In the genomic region with DNA sequence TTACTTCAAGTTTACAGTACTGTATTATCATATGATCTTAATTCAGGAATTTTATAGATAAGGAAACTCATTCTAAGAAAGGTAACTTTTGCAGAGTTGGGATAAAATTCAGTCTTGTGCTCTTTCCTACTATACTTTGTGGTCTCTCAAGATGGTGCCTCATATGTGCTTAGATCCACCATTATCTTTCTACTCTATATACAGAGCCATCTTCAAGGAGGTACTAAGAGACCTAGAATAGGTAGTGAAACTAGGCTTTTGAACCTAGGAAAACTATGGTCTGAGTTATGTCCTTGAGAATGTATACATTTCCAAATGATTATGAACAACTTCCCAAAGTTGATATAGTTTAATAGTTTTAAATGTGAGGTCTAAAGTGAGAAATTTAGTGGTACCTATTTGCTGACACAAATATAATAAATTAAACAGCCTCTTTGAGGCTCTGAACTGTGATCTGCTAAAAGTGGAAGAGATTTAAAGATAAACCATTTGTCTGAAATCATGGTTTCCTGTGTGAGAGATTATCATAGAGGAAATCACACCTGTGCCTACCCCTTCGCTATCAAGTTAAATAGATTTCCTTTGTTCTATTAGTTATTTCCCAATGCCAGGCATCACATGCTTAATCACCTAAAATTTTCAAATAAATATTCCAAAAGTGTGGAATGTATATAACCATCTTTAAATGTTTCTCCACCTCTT, we compare ENCODE assay signal across 18 cellular contexts. TPM values are rescaled to one million over a fixed set of nuclear protein-coding genes. Genes with fewer than 3 reads are reported as not detected.
DNase-seq lines count a peak whose midpoint lies in the region; ATAC-seq lines count a peak whose summit lies in the region.
"Had no signal": no experiment of that assay in that cellular context is flagged by ENCODE, and none has a peak within 500 bp of the region (broad histone marks: within the 10 kb centered on the region; RNA-seq: fewer than 3 reads in every experiment).

No MANE protein-coding gene starts in this region.

- H3K4me3 Mint-ChIP-seq in activated T-cell treated with anti-CD3 and anti-CD28 coated beads, Interleukin-2, amount 50 U/mL, for 24 hours: no peak overlapping the region
- peak overlapping the region; percentile 20 to 65 (median 50) for H3K4me3 Mint-ChIP-seq in CD8-positive, alpha-beta memory T cell
- peak overlapping the region; percentile 28 for H3K4me3 Mint-ChIP-seq in T-helper 1 cell treated with Interleukin-12 subunit alpha and Interleukin-12 subunit beta and Interleukin-4 antibody, amounts not matched to agents 30 μg/mL and 1 μg/mL, for 36 hours
- H3K4me3 Mint-ChIP-seq in naive thymus-derived CD4-positive, alpha-beta T cell: peak overlapping the region in 8 of 10 donors; percentile 1 to 76 (median 48)
- H3K4me3 Mint-ChIP-seq: CD14-positive monocyte had no signal

- H3K9ac ChIP-seq in GM23248: no peak overlapping the region

- intact Hi-C loops in naive thymus-derived CD4-positive, alpha-beta T cell (cut with micrococcal nuclease): loop anchor here (2.0 to 5.0 kb wide), 2 partner anchors 27 to 71 kb away; a partner anchor contains a TSS

- H3F3A ChIP-seq in GM23248 (ENCODE audit: insufficient read depth): peaks cover 28% of the 10 kb centered on the region; the same call in 1 of the 2 replicates

- POLR2A ChIA-PET in CD8-positive, alpha-beta memory T cell (lab: Charles Lee): no interaction called here
- POLR2A ChIA-PET in naive thymus-derived CD4-positive, alpha-beta T cell (lab: Charles Lee): interaction anchor here (1.0 kb wide), 1 partner anchor 11 kb away, joined by 3 read pairs; no protein-coding TSS in a partner anchor

- no peak for DNase-seq in activated T-cell treated with anti-CD3 and anti-CD28 coated beads, Interleukin-2, amount 50 U/mL, for 24 hours
- DNase-seq in activated T-cell treated with anti-CD3 and anti-CD28 coated beads, Interleukin-2, amount 50 U/mL, for 1 hour: no peak
- DNase-seq in CD8-positive, alpha-beta memory T cell: peak in 1 of 5 donors; percentile 32
- DNase-seq in naive thymus-derived CD4-positive, alpha-beta T cell: peak in 4 of 9 donors; percentile 6 to 19 (median 10)
- no peak for DNase-seq in GM23248
- no peak for DNase-seq in GM03348 (ENCODE audit: low spot score)
- DNase-seq: HCEC 1CT, Kasumi-1, NCI-H187 treated with DMSO at 0.1 percent for 48 hours, NCI-H446, NCI-H748 treated with DMSO at 0.1 percent for 48 hours had no signal

- H3K4me3 ChIP-seq in CD8-positive, alpha-beta memory T cell (ENCODE audit: low read length): no peak overlapping the region
- no peak overlapping the region for H3K4me3 ChIP-seq in naive thymus-derived CD4-positive, alpha-beta T cell (ENCODE audit: low read length)
- H3K4me3 ChIP-seq in GM23248: no peak overlapping the region
- H3K4me3 ChIP-seq: A549 had no signal

- peak; percentile 68 for ATAC-seq in naive thymus-derived CD4-positive, alpha-beta T cell
- no peak for ATAC-seq in GM18909 (IDR thresholded peaks at IDR 0.05; ENCODE audit: poor library complexity, unreplicated experiment)
- ATAC-seq: A549, HepG2, Panc1, Right ventricle myocardium inferior had no signal

- 97 to 100% methylated on average over 1 of the region's 1 CpG for WGBS in GM23248 (ENCODE audit: low coverage in 1 of 2, low lambda C conversion rate in 2 of 2, missing lambda C conversion rate in 2 of 2), 2 experiments

- H3K27me3 ChIP-seq in CD8-positive, alpha-beta memory T cell (ENCODE audit: insufficient read depth, low read length, poor library complexity, severe bottlenecking): no peaks in the 10 kb centered on the region
- H3K27me3 ChIP-seq in naive thymus-derived CD4-positive, alpha-beta T cell (ENCODE audit: control insufficient read depth in 2 of 2, insufficient read depth in 2 of 2, low read length in 2 of 2): no peaks in the 10 kb centered on the region
- H3K27me3 ChIP-seq in GM23248 (replicated peaks; ENCODE audit: insufficient read depth): no peaks in the 10 kb centered on the region

- H2AFZ ChIP-seq in GM23248: no peak overlapping the region

- no peaks in the 10 kb centered on the region for H4K20me1 ChIP-seq in GM23248 (ENCODE audit: insufficient read depth)

- peaks cover 17% of the 10 kb centered on the region for H3K36me3 ChIP-seq in CD8-positive, alpha-beta memory T cell (ENCODE audit: insufficient read depth, low read length)
- H3K36me3 ChIP-seq in naive thymus-derived CD4-positive, alpha-beta T cell (ENCODE audit: control insufficient read depth in 2 of 3, insufficient read depth in 3 of 3, low read length in 3 of 3): peaks cover 0 to 16% (median 0%) of the 10 kb centered on the region in 3 experiments
- peaks cover 51% of the 10 kb centered on the region for H3K36me3 ChIP-seq in GM23248 (ENCODE audit: low read depth)

- peaks cover 44% of the 10 kb centered on the region for H3K4me1 ChIP-seq in CD8-positive, alpha-beta memory T cell (ENCODE audit: insufficient read depth, low read length)
- H3K4me1 ChIP-seq in naive thymus-derived CD4-positive, alpha-beta T cell (ENCODE audit: control insufficient read depth in 2 of 2, insufficient read depth in 2 of 2, low read length in 2 of 2): peaks cover 12 to 46% of the 10 kb centered on the region in 2 donors
- peaks cover 15% of the 10 kb centered on the region for H3K4me1 ChIP-seq in GM23248 (ENCODE audit: insufficient read depth)

- H3K9me3 ChIP-seq in CD8-positive, alpha-beta memory T cell (ENCODE audit: low read length): no peaks in the 10 kb centered on the region
- no peaks in the 10 kb centered on the region for H3K9me3 ChIP-seq in naive thymus-derived CD4-positive, alpha-beta T cell (ENCODE audit: control insufficient read depth in 2 of 3, low read length in 3 of 3)
- H3K9me3 ChIP-seq in GM23248 (ENCODE audit: low read depth): no peaks in the 10 kb centered on the region
- H3K9me3 ChIP-seq: A549 had no signal

- in situ Hi-C loops in GM23248 (cut with MboI): loop anchor here (10.0 kb wide), 1 partner anchor 221 kb away; a partner anchor contains a TSS

- no peaks in the 10 kb centered on the region for H3K9me3 Mint-ChIP-seq in activated T-cell treated with anti-CD3 and anti-CD28 coated beads, Interleukin-2, amount 50 U/mL, for 24 hours
- no peaks in the 10 kb centered on the region for H3K9me3 Mint-ChIP-seq in CD8-positive, alpha-beta memory T cell
- no peaks in the 10 kb centered on the region for H3K9me3 Mint-ChIP-seq in T-helper 1 cell treated with Interleukin-12 subunit alpha and Interleukin-12 subunit beta and Interleukin-4 antibody, amounts not matched to agents 30 μg/mL and 1 μg/mL, for 36 hours
- no peaks in the 10 kb centered on the region for H3K9me3 Mint-ChIP-seq in naive thymus-derived CD4-positive, alpha-beta T cell

- no peaks in the 10 kb centered on the region for H3K9me2 ChIP-seq in GM23248 (ENCODE audit: insufficient read depth)

- peak overlapping the region; percentile 40 for H3K27ac Mint-ChIP-seq in activated T-cell treated with anti-CD3 and anti-CD28 coated beads, Interleukin-2, amount 50 U/mL, for 24 hours
- peak overlapping the region in 7 of 8 donors; percentile 12 to 79 (median 48) for H3K27ac Mint-ChIP-seq in CD8-positive, alpha-beta memory T cell
- no peak overlapping the region for H3K27ac Mint-ChIP-seq in T-helper 1 cell treated with Interleukin-12 subunit alpha and Interleukin-12 subunit beta and Interleukin-4 antibody, amounts not matched to agents 30 μg/mL and 1 μg/mL, for 36 hours
- peak overlapping the region in 6 of 9 donors; percentile 1 to 69 (median 54) for H3K27ac Mint-ChIP-seq in naive thymus-derived CD4-positive, alpha-beta T cell
- H3K27ac Mint-ChIP-seq: CD14-positive monocyte had no signal

- CTCF ChIA-PET in CD8-positive, alpha-beta memory T cell (lab: Charles Lee): no interaction called here
- CTCF ChIA-PET in naive thymus-derived CD4-positive, alpha-beta T cell (lab: Charles Lee): no interaction called here

- no peaks in the 10 kb centered on the region for H3K79me2 ChIP-seq in GM23248 (ENCODE audit: insufficient read depth)

- peaks cover 50% of the 10 kb centered on the region for H3K4me1 Mint-ChIP-seq in activated T-cell treated with anti-CD3 and anti-CD28 coated beads, Interleukin-2, amount 50 U/mL, for 24 hours (ENCODE audit: low read depth)
- H3K4me1 Mint-ChIP-seq in CD8-positive, alpha-beta memory T cell: peaks cover 59 to 66% (median 60%) of the 10 kb centered on the region in 3 donors
- peaks cover 38% of the 10 kb centered on the region for H3K4me1 Mint-ChIP-seq in T-helper 1 cell treated with Interleukin-12 subunit alpha and Interleukin-12 subunit beta and Interleukin-4 antibody, amounts not matched to agents 30 μg/mL and 1 μg/mL, for 36 hours (ENCODE audit: low read depth)
- H3K4me1 Mint-ChIP-seq in naive thymus-derived CD4-positive, alpha-beta T cell: peaks cover 25 to 53% (median 44%) of the 10 kb centered on the region in 7 donors

- H3K27ac ChIP-seq in CD8-positive, alpha-beta memory T cell (ENCODE audit: low read depth, low read length): no peak overlapping the region
- no peak overlapping the region for H3K27ac ChIP-seq in naive thymus-derived CD4-positive, alpha-beta T cell (ENCODE audit: low read depth, low read length)
- no peak overlapping the region for H3K27ac ChIP-seq in GM23248
- H3K27ac ChIP-seq: A549 had no signal

- peaks cover 80% of the 10 kb centered on the region for H3K36me3 Mint-ChIP-seq in activated T-cell treated with anti-CD3 and anti-CD28 coated beads, Interleukin-2, amount 50 U/mL, for 24 hours (ENCODE audit: low read depth)
- peaks cover 11 to 49% (median 29%) of the 10 kb centered on the region in 3 donors for H3K36me3 Mint-ChIP-seq in CD8-positive, alpha-beta memory T cell
- peaks cover 57% of the 10 kb centered on the region for H3K36me3 Mint-ChIP-seq in T-helper 1 cell treated with Interleukin-12 subunit alpha and Interleukin-12 subunit beta and Interleukin-4 antibody, amounts not matched to agents 30 μg/mL and 1 μg/mL, for 36 hours (ENCODE audit: low read depth)
- H3K36me3 Mint-ChIP-seq in naive thymus-derived CD4-positive, alpha-beta T cell: peaks cover 11 to 54% (median 42%) of the 10 kb centered on the region in 5 donors

- H3K4me2 ChIP-seq in GM23248 (ENCODE audit: unreplicated experiment): no peak overlapping the region
- H3K4me2 ChIP-seq: A549 had no signal

- no peaks in the 10 kb centered on the region for H3K27me3 Mint-ChIP-seq in activated T-cell treated with anti-CD3 and anti-CD28 coated beads, Interleukin-2, amount 50 U/mL, for 24 hours
- H3K27me3 Mint-ChIP-seq in CD8-positive, alpha-beta memory T cell: no peaks in the 10 kb centered on the region
- no peaks in the 10 kb centered on the region for H3K27me3 Mint-ChIP-seq in T-helper 1 cell treated with Interleukin-12 subunit alpha and Interleukin-12 subunit beta and Interleukin-4 antibody, amounts not matched to agents 30 μg/mL and 1 μg/mL, for 36 hours (ENCODE audit: low read depth)
- no peaks in the 10 kb centered on the region for H3K27me3 Mint-ChIP-seq in naive thymus-derived CD4-positive, alpha-beta T cell

RNA-seq across cellular contexts. Expression of a gene that starts 27.2 kb away (rescaled TPM):
- 10 to 100 TPM; 72.2 to 72.4 TPM for total RNA-seq in CD8-positive, alpha-beta memory T cell
- 100 TPM for polyA plus RNA-seq in CD8-positive, alpha-beta memory T cell
- 10 to 100 TPM; 15.4 to 94.7 (median 24.4) TPM for total RNA-seq in naive thymus-derived CD4-positive, alpha-beta T cell
- 10 to 100 TPM; 62.1 to 71.7 TPM for polyA plus RNA-seq in naive thymus-derived CD4-positive, alpha-beta T cell
- total RNA-seq in GM23248 (2014; rRNA removed; shearing (Covaris generic)): 50.3 and 55.6 TPM in 2 replicates
- 94.8 and 99.6 TPM in 2 replicates for polyA plus RNA-seq in GM23248 (2016; fragmentation: Nextera tagmentation; extraction: Ambion mirVana)
